In the genomic region with DNA sequence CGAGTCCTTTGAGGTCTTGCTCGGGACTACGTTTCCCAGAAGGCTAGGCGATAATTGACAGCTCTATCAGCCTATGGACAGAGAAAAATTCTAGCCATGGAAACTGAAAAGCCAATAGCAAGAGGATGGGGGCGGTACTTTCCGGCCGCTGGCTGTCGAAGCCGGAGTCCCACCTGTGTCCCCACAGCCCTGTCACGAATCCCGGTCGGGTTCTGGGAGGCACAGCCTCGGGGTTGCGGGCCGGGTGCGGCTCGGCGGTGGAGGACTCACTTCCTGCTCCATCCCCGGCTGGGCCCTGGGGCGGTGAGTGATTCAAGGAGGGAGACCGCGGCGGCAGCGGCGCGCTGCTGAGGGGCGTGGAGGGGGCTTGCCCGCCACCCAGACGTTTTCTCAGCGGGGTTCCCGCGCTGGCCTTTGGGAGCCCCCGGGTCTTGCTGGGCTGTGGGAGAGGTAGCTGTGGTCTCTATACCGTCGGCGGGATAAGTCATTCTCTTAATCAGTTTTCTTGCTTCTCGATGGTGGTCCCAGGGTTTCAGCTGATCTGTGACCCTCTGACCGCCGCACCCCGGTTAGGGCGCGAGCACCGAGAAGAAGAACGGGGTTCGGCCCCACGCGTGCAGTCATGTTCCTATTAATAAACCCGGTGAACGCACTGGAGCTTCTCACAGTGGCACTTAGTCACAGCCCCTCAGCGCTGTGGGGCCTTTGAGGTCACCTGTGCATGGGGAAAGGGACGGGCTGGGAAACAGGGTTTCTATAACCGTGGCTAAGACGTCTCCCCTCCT, we compare ENCODE assay signal across 1 cellular context.
TF ChIP-seq lines count a peak whose summit lies in the region.

A gene (plus strand): TSS at position 176 of the 785 bp plus-strand sequence. CDS start 2,377 bp downstream, outside the sequence.

TF ChIP-seq in HepG2, 621 proteins besides CTCF, POLR2A, EP300 and RAD21 (continued from another document and continues in another):
- TF ChIP-seq, protein P1, sequence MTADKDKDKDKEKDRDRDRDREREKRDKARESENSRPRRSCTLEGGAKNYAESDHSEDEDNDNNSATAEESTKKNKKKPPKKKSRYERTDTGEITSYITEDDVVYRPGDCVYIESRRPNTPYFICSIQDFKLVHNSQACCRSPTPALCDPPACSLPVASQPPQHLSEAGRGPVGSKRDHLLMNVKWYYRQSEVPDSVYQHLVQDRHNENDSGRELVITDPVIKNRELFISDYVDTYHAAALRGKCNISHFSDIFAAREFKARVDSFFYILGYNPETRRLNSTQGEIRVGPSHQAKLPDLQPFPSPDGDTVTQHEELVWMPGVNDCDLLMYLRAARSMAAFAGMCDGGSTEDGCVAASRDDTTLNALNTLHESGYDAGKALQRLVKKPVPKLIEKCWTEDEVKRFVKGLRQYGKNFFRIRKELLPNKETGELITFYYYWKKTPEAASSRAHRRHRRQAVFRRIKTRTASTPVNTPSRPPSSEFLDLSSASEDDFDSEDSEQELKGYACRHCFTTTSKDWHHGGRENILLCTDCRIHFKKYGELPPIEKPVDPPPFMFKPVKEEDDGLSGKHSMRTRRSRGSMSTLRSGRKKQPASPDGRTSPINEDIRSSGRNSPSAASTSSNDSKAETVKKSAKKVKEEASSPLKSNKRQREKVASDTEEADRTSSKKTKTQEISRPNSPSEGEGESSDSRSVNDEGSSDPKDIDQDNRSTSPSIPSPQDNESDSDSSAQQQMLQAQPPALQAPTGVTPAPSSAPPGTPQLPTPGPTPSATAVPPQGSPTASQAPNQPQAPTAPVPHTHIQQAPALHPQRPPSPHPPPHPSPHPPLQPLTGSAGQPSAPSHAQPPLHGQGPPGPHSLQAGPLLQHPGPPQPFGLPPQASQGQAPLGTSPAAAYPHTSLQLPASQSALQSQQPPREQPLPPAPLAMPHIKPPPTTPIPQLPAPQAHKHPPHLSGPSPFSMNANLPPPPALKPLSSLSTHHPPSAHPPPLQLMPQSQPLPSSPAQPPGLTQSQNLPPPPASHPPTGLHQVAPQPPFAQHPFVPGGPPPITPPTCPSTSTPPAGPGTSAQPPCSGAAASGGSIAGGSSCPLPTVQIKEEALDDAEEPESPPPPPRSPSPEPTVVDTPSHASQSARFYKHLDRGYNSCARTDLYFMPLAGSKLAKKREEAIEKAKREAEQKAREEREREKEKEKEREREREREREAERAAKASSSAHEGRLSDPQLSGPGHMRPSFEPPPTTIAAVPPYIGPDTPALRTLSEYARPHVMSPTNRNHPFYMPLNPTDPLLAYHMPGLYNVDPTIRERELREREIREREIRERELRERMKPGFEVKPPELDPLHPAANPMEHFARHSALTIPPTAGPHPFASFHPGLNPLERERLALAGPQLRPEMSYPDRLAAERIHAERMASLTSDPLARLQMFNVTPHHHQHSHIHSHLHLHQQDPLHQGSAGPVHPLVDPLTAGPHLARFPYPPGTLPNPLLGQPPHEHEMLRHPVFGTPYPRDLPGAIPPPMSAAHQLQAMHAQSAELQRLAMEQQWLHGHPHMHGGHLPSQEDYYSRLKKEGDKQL (CRISPR knock-in tag; IDR thresholded peaks at IDR 0.05; ENCODE audit: low read depth): no peak
- peak; percentile 15; the same call in 1 of the 2 replicates for TF ChIP-seq ZNF556 (CRISPR knock-in tag; IDR thresholded peaks at IDR 0.05; ENCODE audit: borderline replicate concordance)
- TF ChIP-seq ZNF720 (CRISPR knock-in tag; IDR thresholded peaks at IDR 0.05): no peak
- TF ChIP-seq DMAP1 (CRISPR knock-in tag; IDR thresholded peaks at IDR 0.05): peak; percentile 38; the same call in 1 of the 2 replicates
- no peak for TF ChIP-seq ZFAT (CRISPR knock-in tag; conservative IDR thresholded peaks at IDR 0.05)
- TF ChIP-seq ZNF138 (CRISPR knock-in tag; IDR thresholded peaks at IDR 0.05; ENCODE audit: low read depth): no peak
- no peak for TF ChIP-seq ZNF251 (CRISPR knock-in tag; IDR thresholded peaks at IDR 0.05)
- peak; percentile 14; the same call in 1 of the 2 replicates for TF ChIP-seq ZMAT3 (CRISPR knock-in tag; conservative IDR thresholded peaks at IDR 0.05)
- TF ChIP-seq ZNF160 (CRISPR knock-in tag; IDR thresholded peaks at IDR 0.05): no peak
- TF ChIP-seq MTA1 (CRISPR knock-in tag; IDR thresholded peaks at IDR 0.05; ENCODE audit: borderline replicate concordance): 0 out of 2 replicates have a peak, but pooled peaks have one; percentile 36
- TF ChIP-seq, protein P2, sequence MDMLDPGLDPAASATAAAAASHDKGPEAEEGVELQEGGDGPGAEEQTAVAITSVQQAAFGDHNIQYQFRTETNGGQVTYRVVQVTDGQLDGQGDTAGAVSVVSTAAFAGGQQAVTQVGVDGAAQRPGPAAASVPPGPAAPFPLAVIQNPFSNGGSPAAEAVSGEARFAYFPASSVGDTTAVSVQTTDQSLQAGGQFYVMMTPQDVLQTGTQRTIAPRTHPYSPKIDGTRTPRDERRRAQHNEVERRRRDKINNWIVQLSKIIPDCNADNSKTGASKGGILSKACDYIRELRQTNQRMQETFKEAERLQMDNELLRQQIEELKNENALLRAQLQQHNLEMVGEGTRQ (IDR thresholded peaks at IDR 0.05; ENCODE audit: low read depth, low read length): no peak
- TF ChIP-seq, protein P2 (CRISPR knock-in tag; IDR thresholded peaks at IDR 0.05; ENCODE audit: borderline replicate concordance): no peak
- TF ChIP-seq STAT5B (CRISPR knock-in tag; IDR thresholded peaks at IDR 0.05): no peak
- TF ChIP-seq, protein P3, sequence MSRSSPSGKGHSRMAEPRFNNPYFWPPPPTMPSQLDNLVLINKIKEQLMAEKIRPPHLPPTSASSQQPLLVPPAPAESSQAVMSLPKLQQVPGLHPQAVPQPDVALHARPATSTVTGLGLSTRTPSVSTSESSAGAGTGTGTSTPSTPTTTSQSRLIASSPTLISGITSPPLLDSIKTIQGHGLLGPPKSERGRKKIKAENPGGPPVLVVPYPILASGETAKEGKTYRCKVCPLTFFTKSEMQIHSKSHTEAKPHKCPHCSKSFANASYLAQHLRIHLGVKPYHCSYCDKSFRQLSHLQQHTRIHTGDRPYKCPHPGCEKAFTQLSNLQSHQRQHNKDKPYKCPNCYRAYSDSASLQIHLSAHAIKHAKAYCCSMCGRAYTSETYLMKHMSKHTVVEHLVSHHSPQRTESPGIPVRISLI (CRISPR knock-in tag; IDR thresholded peaks at IDR 0.05; ENCODE audit: borderline replicate concordance): no peak
- TF ChIP-seq ZNF292 (CRISPR knock-in tag; IDR thresholded peaks at IDR 0.05; ENCODE audit: borderline replicate concordance, low read depth): peak; percentile 53; the same call in 1 of the 2 replicates
- TF ChIP-seq TCF7L2 (IDR thresholded peaks at IDR 0.05; ENCODE audit: low read depth, low read length): no peak
- TF ChIP-seq THYN1 (CRISPR knock-in tag; IDR thresholded peaks at IDR 0.05; ENCODE audit: borderline replicate concordance, low read depth): no peak
- TF ChIP-seq ZKSCAN5 (CRISPR knock-in tag; IDR thresholded peaks at IDR 0.05): no peak
- peak; percentile 42; the same call in 1 of the 2 replicates for TF ChIP-seq SNAPC2 (CRISPR knock-in tag; IDR thresholded peaks at IDR 0.05)
- peak; percentile 72 for TF ChIP-seq SUZ12 (IDR thresholded peaks at IDR 0.05; ENCODE audit: low read depth, low read length)
- TF ChIP-seq, protein P4, sequence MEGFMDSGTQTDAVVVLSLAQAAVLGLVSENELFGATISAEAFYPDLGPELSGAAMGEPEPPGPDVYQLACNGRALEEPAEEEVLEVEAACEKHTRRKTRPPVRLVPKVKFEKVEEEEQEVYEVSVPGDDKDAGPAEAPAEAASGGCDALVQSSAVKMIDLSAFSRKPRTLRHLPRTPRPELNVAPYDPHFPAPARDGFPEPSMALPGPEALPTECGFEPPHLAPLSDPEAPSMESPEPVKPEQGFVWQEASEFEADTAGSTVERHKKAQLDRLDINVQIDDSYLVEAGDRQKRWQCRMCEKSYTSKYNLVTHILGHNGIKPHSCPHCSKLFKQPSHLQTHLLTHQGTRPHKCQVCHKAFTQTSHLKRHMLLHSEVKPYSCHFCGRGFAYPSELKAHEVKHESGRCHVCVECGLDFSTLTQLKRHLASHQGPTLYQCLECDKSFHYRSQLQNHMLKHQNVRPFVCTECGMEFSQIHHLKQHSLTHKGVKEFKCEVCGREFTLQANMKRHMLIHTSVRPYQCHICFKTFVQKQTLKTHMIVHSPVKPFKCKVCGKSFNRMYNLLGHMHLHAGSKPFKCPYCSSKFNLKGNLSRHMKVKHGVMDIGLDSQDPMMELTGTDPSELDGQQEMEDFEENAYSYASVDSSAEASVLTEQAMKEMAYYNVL (CRISPR knock-in tag; IDR thresholded peaks at IDR 0.05; ENCODE audit: borderline replicate concordance): 0 out of 2 replicates have a peak, but pooled peaks have one; percentile 46
- TF ChIP-seq BHLHE40 (IDR thresholded peaks at IDR 0.05; ENCODE audit: low read length): no peak
- TF ChIP-seq HCFC1 (IDR thresholded peaks at IDR 0.05; ENCODE audit: low read depth, low read length): peak; percentile 89
- peak; percentile 34; the same call in 1 of the 2 replicates for TF ChIP-seq ZNF501 (CRISPR knock-in tag; IDR thresholded peaks at IDR 0.05)
- TF ChIP-seq SAP130 (CRISPR knock-in tag; IDR thresholded peaks at IDR 0.05; ENCODE audit: low read depth): peak; percentile 75
- TF ChIP-seq HOXA9 (CRISPR knock-in tag; IDR thresholded peaks at IDR 0.05; ENCODE audit: borderline replicate concordance): no peak
- TF ChIP-seq, protein P5, sequence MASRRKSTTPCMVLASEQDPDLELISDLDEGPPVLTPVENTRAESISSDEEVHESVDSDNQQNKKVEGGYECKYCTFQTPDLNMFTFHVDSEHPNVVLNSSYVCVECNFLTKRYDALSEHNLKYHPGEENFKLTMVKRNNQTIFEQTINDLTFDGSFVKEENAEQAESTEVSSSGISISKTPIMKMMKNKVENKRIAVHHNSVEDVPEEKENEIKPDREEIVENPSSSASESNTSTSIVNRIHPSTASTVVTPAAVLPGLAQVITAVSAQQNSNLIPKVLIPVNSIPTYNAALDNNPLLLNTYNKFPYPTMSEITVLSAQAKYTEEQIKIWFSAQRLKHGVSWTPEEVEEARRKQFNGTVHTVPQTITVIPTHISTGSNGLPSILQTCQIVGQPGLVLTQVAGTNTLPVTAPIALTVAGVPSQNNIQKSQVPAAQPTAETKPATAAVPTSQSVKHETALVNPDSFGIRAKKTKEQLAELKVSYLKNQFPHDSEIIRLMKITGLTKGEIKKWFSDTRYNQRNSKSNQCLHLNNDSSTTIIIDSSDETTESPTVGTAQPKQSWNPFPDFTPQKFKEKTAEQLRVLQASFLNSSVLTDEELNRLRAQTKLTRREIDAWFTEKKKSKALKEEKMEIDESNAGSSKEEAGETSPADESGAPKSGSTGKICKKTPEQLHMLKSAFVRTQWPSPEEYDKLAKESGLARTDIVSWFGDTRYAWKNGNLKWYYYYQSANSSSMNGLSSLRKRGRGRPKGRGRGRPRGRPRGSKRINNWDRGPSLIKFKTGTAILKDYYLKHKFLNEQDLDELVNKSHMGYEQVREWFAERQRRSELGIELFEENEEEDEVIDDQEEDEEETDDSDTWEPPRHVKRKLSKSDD (CRISPR knock-in tag; IDR thresholded peaks at IDR 0.05; ENCODE audit: low read depth): 0 out of 2 replicates have a peak, but pooled peaks have one; percentile 29
- peak; percentile 52; the same call in 1 of the 2 replicates for TF ChIP-seq HIVEP1 (CRISPR knock-in tag; IDR thresholded peaks at IDR 0.05)
- no peak for TF ChIP-seq ZNF264 (CRISPR knock-in tag; IDR thresholded peaks at IDR 0.05)
- TF ChIP-seq, protein P6, sequence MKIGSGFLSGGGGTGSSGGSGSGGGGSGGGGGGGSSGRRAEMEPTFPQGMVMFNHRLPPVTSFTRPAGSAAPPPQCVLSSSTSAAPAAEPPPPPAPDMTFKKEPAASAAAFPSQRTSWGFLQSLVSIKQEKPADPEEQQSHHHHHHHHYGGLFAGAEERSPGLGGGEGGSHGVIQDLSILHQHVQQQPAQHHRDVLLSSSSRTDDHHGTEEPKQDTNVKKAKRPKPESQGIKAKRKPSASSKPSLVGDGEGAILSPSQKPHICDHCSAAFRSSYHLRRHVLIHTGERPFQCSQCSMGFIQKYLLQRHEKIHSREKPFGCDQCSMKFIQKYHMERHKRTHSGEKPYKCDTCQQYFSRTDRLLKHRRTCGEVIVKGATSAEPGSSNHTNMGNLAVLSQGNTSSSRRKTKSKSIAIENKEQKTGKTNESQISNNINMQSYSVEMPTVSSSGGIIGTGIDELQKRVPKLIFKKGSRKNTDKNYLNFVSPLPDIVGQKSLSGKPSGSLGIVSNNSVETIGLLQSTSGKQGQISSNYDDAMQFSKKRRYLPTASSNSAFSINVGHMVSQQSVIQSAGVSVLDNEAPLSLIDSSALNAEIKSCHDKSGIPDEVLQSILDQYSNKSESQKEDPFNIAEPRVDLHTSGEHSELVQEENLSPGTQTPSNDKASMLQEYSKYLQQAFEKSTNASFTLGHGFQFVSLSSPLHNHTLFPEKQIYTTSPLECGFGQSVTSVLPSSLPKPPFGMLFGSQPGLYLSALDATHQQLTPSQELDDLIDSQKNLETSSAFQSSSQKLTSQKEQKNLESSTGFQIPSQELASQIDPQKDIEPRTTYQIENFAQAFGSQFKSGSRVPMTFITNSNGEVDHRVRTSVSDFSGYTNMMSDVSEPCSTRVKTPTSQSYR (CRISPR knock-in tag; IDR thresholded peaks at IDR 0.05; ENCODE audit: borderline replicate concordance): no peak
- TF ChIP-seq FOXO1 (CRISPR knock-in tag; IDR thresholded peaks at IDR 0.05): no peak
- no peak for TF ChIP-seq MED1 (CRISPR knock-in tag; IDR thresholded peaks at IDR 0.05)
- no peak for TF ChIP-seq NPAS2 (CRISPR knock-in tag; IDR thresholded peaks at IDR 0.05; ENCODE audit: borderline replicate concordance)
- TF ChIP-seq MAF1 (CRISPR knock-in tag; IDR thresholded peaks at IDR 0.05; ENCODE audit: borderline replicate concordance): no peak
- TF ChIP-seq ZNF850 (CRISPR knock-in tag; conservative IDR thresholded peaks at IDR 0.05): 0 out of 2 replicates have a peak, but pooled peaks have one; percentile 8
- TF ChIP-seq RARG (CRISPR knock-in tag; IDR thresholded peaks at IDR 0.05; ENCODE audit: low read depth): peak; percentile 67; the same call in 1 of the 2 replicates
- no peak for TF ChIP-seq ZNF510 (CRISPR knock-in tag; IDR thresholded peaks at IDR 0.05; ENCODE audit: low read depth)
- TF ChIP-seq CREB1 (IDR thresholded peaks at IDR 0.05): 0 out of 2 replicates have a peak, but pooled peaks have one; percentile 23
- TF ChIP-seq CREB1 (CRISPR knock-in tag; IDR thresholded peaks at IDR 0.05): peak; percentile 50; the same call in 1 of the 2 replicates
- 0 out of 2 replicates have a peak, but pooled peaks have one; percentile 17 for TF ChIP-seq ZNF761 (CRISPR knock-in tag; conservative IDR thresholded peaks at IDR 0.05)
- no peak for TF ChIP-seq ATAD3A (CRISPR knock-in tag; IDR thresholded peaks at IDR 0.05)
- no peak for TF ChIP-seq ATF1 (CRISPR knock-in tag; IDR thresholded peaks at IDR 0.05)
- 0 out of 2 replicates have a peak, but pooled peaks have one; percentile 50 for TF ChIP-seq MTF2 (CRISPR knock-in tag; IDR thresholded peaks at IDR 0.05; ENCODE audit: borderline replicate concordance)
